8 cellular contexts compared by ENCODE assay signal in the genomic region with DNA sequence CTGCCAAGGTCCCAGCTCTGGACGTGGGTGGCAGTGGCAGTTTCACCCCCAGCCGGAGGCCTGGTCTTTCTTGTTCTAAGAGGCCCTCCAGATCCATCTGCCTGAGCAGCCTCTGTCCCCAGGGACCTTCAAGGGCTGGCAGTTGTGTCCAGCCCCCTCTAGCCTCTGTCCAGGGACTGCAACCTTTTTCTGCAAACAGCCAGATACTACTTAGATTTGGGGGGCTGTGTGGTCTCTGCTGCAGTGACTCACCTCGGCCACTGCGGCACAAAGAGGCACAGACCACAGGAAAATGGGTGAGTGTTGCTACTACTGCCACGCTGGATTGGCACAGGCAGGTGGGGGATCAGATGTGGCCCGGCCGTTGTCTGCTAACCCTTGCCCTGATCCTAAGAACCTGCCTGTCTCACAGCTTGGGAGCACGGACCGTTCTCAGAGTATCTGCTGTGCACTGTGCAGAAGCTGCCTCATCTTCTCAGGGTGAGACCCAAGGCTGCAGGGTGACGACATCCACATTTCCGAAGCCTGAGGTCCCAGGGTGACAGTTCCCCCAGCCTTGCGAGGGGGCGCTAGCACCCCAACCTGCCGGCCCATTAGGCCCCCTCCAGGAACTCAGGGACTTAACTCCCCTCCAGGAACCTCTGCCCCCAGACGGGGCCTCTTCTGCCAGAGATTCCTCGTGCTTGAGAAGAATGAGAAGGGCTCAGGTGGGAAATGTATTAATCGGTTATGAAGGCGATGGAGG. TPM values are rescaled to one million over a fixed set of nuclear protein-coding genes. Genes with fewer than 3 reads are reported as not detected.
A peak's percentile ranks its signal among the peaks of the same experiment; 100 is the strongest.
DNase-seq lines count a peak whose midpoint lies in the region; ATAC-seq and TF ChIP-seq lines count a peak whose summit lies in the region.
"Had no signal": no experiment of that assay in that cellular context is flagged by ENCODE, and none has a peak within 500 bp of the region (broad histone marks: within the 10 kb centered on the region; RNA-seq: fewer than 3 reads in every experiment).

No MANE protein-coding gene starts in this region.

- H3K27ac ChIP-seq in A673 (ENCODE audit: low read depth, low read length, poor library complexity, severe bottlenecking) (no peak overlapping the region), OCI-LY3 (ENCODE audit: low read length) (no peak overlapping the region), psoas muscle (no peak overlapping the region)
- H3K27ac ChIP-seq: SK-N-MC had no signal

- peaks cover 6% of the 10 kb centered on the region for H3K36me3 ChIP-seq in A673 (ENCODE audit: insufficient read depth, low read length, poor library complexity, severe bottlenecking)
- H3K36me3 ChIP-seq in OCI-LY3 (replicated peaks; ENCODE audit: low read depth, low read length): no peaks in the 10 kb centered on the region
- H3K36me3 ChIP-seq in psoas muscle (ENCODE audit: insufficient read depth in 1 of 2, low read depth in 1 of 2): peaks cover 0 to 45% of the 10 kb centered on the region in 2 donors

- no peak overlapping the region for H3K9ac ChIP-seq in OCI-LY3 (ENCODE audit: low read length)

- POLR2A ChIA-PET in A673 (lab: Charles Lee; ENCODE audit: low non-redundant PET): no interaction called here

- H4K20me1 ChIP-seq in OCI-LY3 (ENCODE audit: insufficient read depth, low read length): no peaks in the 10 kb centered on the region

- H3K4me3 Mint-ChIP-seq in glutamatergic neuron (ENCODE audit: unreplicated experiment): no peak overlapping the region

- H3K9me3 ChIP-seq in A673 (ENCODE audit: low read depth, low read length, poor library complexity, severe bottlenecking): no peaks in the 10 kb centered on the region
- no peaks in the 10 kb centered on the region for H3K9me3 ChIP-seq in OCI-LY3 (ENCODE audit: insufficient read depth, low read length)
- no peaks in the 10 kb centered on the region for H3K9me3 ChIP-seq in psoas muscle

- H3K4me1 ChIP-seq in A673 (ENCODE audit: insufficient read depth, low read length, poor library complexity, severe bottlenecking) (no peaks in the 10 kb centered on the region), OCI-LY3 (ENCODE audit: low read length) (no peaks in the 10 kb centered on the region), psoas muscle (peaks cover 15% of the 10 kb centered on the region)

- no peak overlapping the region for H3K4me3 ChIP-seq in A673 (ENCODE audit: low read depth, low read length, poor library complexity, severe bottlenecking)
- no peak overlapping the region for H3K4me3 ChIP-seq in OCI-LY3 (ENCODE audit: low read length)
- no peak overlapping the region for H3K4me3 ChIP-seq in psoas muscle
- H3K4me3 ChIP-seq: SK-N-MC had no signal

- no TSS peak for BruUV-seq in A673 (replicated peaks; lab: Mats Ljungman, UMichigan)

- no peaks in the 10 kb centered on the region for H3K79me2 ChIP-seq in OCI-LY3 (ENCODE audit: low read length)

- no peak for DNase-seq in A673 (ENCODE audit: low spot score)
- peak; percentile 59 for DNase-seq in glutamatergic neuron
- DNase-seq in psoas muscle: no peak
- DNase-seq in AG08395 (ENCODE audit: low spot score): no peak
- DNase-seq: NCI-H187 had no signal

- no peaks in the 10 kb centered on the region for H3K27me3 ChIP-seq in A673 (replicated peaks; ENCODE audit: insufficient read depth, low read depth, low read length, poor library complexity)
- no peaks in the 10 kb centered on the region for H3K27me3 ChIP-seq in OCI-LY3 (ENCODE audit: low read depth, low read length)
- H3K27me3 ChIP-seq in psoas muscle (ENCODE audit: insufficient read depth in 3 of 3, low read length in 2 of 3): no peaks in the 10 kb centered on the region

- H3K9me3 Mint-ChIP-seq in glutamatergic neuron (ENCODE audit: unreplicated experiment): peaks cover 11% of the 10 kb centered on the region

- intact Hi-C loops in A673 (cut with micrococcal nuclease; ENCODE audit: unreplicated experiment): loop anchor here (5.0 kb wide), 1 partner anchor 161 kb away; no protein-coding TSS in a partner anchor
- intact Hi-C loops in psoas muscle (cut with DNase I): no loop called here

- peaks cover 42% of the 10 kb centered on the region for H3K4me1 Mint-ChIP-seq in glutamatergic neuron (ENCODE audit: low read depth, unreplicated experiment)

- no peak overlapping the region for H3K4me2 ChIP-seq in OCI-LY3 (ENCODE audit: low read length)

- peaks cover 11% of the 10 kb centered on the region for H3K27me3 Mint-ChIP-seq in glutamatergic neuron (ENCODE audit: unreplicated experiment)

- no peaks in the 10 kb centered on the region for H3K36me3 Mint-ChIP-seq in glutamatergic neuron (ENCODE audit: unreplicated experiment)

- CTCF ChIA-PET in A673 (lab: Charles Lee): no interaction called here

- WGBS in psoas muscle, 3 donors: 61 to 66% (median 63%) methylated on average over 18 of the region's 18 CpGs

- H3K27ac Mint-ChIP-seq in glutamatergic neuron (ENCODE audit: unreplicated experiment): peak overlapping the region; percentile 48

- ATAC-seq in psoas muscle (no peak), HG03025 (IDR thresholded peaks at IDR 0.05; ENCODE audit: low FRiP score, unreplicated experiment) (no peak)

- TF ChIP-seq CTCF in A673 (conservative IDR thresholded peaks at IDR 0.05; ENCODE audit: low read depth, low read length) (peak; percentile 34), OCI-LY3 (IDR thresholded peaks at IDR 0.05; ENCODE audit: low read depth, low read length) (peak; percentile 39), glutamatergic neuron (IDR thresholded peaks at IDR 0.05; ENCODE audit: partially characterized antibody, unreplicated experiment) (peak; percentile 36), psoas muscle (IDR thresholded peaks at IDR 0.05) (no peak)

- no peak overlapping the region for H2AFZ ChIP-seq in OCI-LY3 (ENCODE audit: low read depth, low read length)

RNA-seq across cellular contexts. Expression of gene MXRA7, which starts 27.6 kb away (rescaled TPM):
- total RNA-seq in A673 (2021) (61.5 and 62.8 TPM in 2 replicates), glutamatergic neuron (ENCODE audit: unreplicated experiment) (236 TPM), psoas muscle (10 to 100 TPM; 40.8 to 75.1 (median 52.0) TPM)
- 10 to 100 TPM; 34.6 to 43.2 (median 37.6) TPM for polyA plus RNA-seq in psoas muscle

RNA-seq across cellular contexts. Expression of gene ST6GALNAC1, which starts 39.6 kb away (rescaled TPM):
- not detected in 2 replicates for total RNA-seq in A673 (2021)
- total RNA-seq in glutamatergic neuron (ENCODE audit: unreplicated experiment): not detected
- total RNA-seq in psoas muscle: 1 to 10 TPM in 2 of 4 donors, under 1 TPM in 2; 0.42 to 3.6 (median 0.88) TPM
- under 1 TPM; 0.38 to 0.58 (median 0.53) TPM for polyA plus RNA-seq in psoas muscle

RNA-seq across cellular contexts. Expression of gene JMJD6, which starts 43.2 kb away (rescaled TPM):
- 66.9 and 77.6 TPM in 2 replicates for total RNA-seq in A673 (2021)
- 39.0 TPM for total RNA-seq in glutamatergic neuron (ENCODE audit: unreplicated experiment)
- total RNA-seq in psoas muscle: 10 to 100 TPM; 30.8 to 61.9 (median 53.6) TPM
- 10 to 100 TPM; 32.3 to 81.9 (median 51.6) TPM for polyA plus RNA-seq in psoas muscle

RNA-seq across cellular contexts. Expression of gene METTL23, which starts 43.5 kb away (rescaled TPM):
- total RNA-seq in A673 (2021): 42.4 and 46.0 TPM in 2 replicates
- total RNA-seq in glutamatergic neuron (ENCODE audit: unreplicated experiment): 24.3 TPM
- 10 to 100 TPM; 19.0 to 27.0 (median 24.3) TPM for total RNA-seq in psoas muscle
- 10 to 100 TPM; 30.8 to 54.0 (median 36.5) TPM for polyA plus RNA-seq in psoas muscle

RNA-seq across cellular contexts. Expression of gene SRSF2, which starts 53.9 kb away (rescaled TPM):
- 406 and 440 TPM in 2 replicates for total RNA-seq in A673 (2021)
- 188 TPM for total RNA-seq in glutamatergic neuron (ENCODE audit: unreplicated experiment)
- total RNA-seq in psoas muscle: 100 to 1,000 TPM in 2 of 4 donors, 10 to 100 TPM in 2; 57.9 to 128 (median 90.6) TPM
- 100 to 1,000 TPM in 2 of 3 donors, 10 to 100 TPM in 1; 81.9 to 135 (median 118) TPM for polyA plus RNA-seq in psoas muscle
